1 cellular context compared by ENCODE assay signal in the genomic region with DNA sequence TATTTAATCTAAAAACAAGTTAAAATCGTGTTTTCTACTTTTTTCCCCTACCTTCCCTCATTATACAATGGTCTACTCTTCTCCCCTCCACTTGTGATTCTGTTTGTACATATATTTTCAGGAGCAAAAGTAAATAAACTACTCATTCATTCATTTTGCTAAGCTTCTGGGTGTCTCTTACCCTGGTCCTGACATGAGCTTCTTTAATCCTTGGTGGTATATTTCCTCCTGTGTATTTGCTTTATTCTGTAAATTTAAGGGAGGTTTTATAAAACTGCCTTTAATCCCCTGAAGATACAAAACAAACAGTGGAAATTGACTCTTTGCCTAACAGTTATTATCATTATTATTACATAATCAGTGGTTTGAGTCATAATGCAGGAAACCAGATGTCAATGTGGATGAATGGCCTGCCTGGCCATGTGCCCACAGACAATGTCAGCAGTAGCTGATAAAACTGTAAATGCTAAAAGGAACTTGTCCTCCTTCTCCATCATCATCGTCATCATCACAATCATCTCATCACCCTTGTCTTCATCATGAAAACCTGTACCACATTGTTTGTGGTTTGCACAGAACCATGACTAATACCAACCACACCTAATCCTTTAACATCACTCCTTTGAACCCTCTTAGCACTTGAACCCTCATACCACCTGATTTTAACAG.
TF ChIP-seq lines count a peak whose summit lies in the region.

No MANE protein-coding gene starts in this region.

TF ChIP-seq in HepG2, 621 proteins besides CTCF, POLR2A, EP300 and RAD21 (continued from another document and continues in another):
- TF ChIP-seq ZGPAT (CRISPR knock-in tag; IDR thresholded peaks at IDR 0.05), result 0 out of 2 replicates have a peak, but pooled peaks have one; percentile 19
- TF ChIP-seq TEAD3 (CRISPR knock-in tag; optimal IDR thresholded peaks at IDR 0.05; ENCODE audit: borderline replicate concordance), result no peak
- no peak for TF ChIP-seq NONO (IDR thresholded peaks at IDR 0.05)
- TF ChIP-seq NONO (CRISPR knock-in tag; conservative IDR thresholded peaks at IDR 0.05), result no peak
- no peak for TF ChIP-seq ATF4 (CRISPR knock-in tag; IDR thresholded peaks at IDR 0.05)
- TF ChIP-seq, protein P1, sequence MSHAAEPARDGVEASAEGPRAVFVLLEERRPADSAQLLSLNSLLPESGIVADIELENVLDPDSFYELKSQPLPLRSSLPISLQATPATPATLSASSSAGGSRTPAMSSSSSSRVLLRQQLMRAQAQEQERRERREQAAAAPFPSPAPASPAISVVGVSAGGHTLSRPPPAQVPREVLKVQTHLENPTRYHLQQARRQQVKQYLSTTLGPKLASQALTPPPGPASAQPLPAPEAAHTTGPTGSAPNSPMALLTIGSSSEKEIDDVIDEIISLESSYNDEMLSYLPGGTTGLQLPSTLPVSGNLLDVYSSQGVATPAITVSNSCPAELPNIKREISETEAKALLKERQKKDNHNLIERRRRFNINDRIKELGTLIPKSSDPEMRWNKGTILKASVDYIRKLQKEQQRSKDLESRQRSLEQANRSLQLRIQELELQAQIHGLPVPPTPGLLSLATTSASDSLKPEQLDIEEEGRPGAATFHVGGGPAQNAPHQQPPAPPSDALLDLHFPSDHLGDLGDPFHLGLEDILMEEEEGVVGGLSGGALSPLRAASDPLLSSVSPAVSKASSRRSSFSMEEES (CRISPR knock-in tag; IDR thresholded peaks at IDR 0.05), result no peak
- no peak for TF ChIP-seq CSRNP2 (CRISPR knock-in tag; conservative IDR thresholded peaks at IDR 0.05; ENCODE audit: low read depth)
- TF ChIP-seq ELF4 (CRISPR knock-in tag; IDR thresholded peaks at IDR 0.05; ENCODE audit: borderline replicate concordance), result no peak
- TF ChIP-seq, protein P2, sequence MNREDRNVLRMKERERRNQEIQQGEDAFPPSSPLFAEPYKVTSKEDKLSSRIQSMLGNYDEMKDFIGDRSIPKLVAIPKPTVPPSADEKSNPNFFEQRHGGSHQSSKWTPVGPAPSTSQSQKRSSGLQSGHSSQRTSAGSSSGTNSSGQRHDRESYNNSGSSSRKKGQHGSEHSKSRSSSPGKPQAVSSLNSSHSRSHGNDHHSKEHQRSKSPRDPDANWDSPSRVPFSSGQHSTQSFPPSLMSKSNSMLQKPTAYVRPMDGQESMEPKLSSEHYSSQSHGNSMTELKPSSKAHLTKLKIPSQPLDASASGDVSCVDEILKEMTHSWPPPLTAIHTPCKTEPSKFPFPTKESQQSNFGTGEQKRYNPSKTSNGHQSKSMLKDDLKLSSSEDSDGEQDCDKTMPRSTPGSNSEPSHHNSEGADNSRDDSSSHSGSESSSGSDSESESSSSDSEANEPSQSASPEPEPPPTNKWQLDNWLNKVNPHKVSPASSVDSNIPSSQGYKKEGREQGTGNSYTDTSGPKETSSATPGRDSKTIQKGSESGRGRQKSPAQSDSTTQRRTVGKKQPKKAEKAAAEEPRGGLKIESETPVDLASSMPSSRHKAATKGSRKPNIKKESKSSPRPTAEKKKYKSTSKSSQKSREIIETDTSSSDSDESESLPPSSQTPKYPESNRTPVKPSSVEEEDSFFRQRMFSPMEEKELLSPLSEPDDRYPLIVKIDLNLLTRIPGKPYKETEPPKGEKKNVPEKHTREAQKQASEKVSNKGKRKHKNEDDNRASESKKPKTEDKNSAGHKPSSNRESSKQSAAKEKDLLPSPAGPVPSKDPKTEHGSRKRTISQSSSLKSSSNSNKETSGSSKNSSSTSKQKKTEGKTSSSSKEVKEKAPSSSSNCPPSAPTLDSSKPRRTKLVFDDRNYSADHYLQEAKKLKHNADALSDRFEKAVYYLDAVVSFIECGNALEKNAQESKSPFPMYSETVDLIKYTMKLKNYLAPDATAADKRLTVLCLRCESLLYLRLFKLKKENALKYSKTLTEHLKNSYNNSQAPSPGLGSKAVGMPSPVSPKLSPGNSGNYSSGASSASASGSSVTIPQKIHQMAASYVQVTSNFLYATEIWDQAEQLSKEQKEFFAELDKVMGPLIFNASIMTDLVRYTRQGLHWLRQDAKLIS (CRISPR knock-in tag; IDR thresholded peaks at IDR 0.05), result no peak
- TF ChIP-seq SAP130 (CRISPR knock-in tag; IDR thresholded peaks at IDR 0.05; ENCODE audit: low read depth), result 0 out of 2 replicates have a peak, but pooled peaks have one; percentile 33
- TF ChIP-seq ZNF282 (IDR thresholded peaks at IDR 0.05; ENCODE audit: partially characterized antibody), result no peak
- TF ChIP-seq, protein P3, sequence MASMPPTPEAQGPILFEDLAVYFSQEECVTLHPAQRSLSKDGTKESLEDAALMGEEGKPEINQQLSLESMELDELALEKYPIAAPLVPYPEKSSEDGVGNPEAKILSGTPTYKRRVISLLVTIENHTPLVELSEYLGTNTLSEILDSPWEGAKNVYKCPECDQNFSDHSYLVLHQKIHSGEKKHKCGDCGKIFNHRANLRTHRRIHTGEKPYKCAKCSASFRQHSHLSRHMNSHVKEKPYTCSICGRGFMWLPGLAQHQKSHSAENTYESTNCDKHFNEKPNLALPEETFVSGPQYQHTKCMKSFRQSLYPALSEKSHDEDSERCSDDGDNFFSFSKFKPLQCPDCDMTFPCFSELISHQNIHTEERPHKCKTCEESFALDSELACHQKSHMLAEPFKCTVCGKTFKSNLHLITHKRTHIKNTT (CRISPR knock-in tag; IDR thresholded peaks at IDR 0.05), result no peak
- TF ChIP-seq DPF2 (CRISPR knock-in tag; IDR thresholded peaks at IDR 0.05; ENCODE audit: borderline replicate concordance, low read depth), result no peak
- no peak for TF ChIP-seq ZNF333 (CRISPR knock-in tag; IDR thresholded peaks at IDR 0.05; ENCODE audit: borderline replicate concordance)
- TF ChIP-seq SOX13 (IDR thresholded peaks at IDR 0.05), result no peak
- TF ChIP-seq SOX13 (CRISPR knock-in tag; conservative IDR thresholded peaks at IDR 0.05 in 1 of 2, IDR thresholded peaks at IDR 0.05 in 1 of 2), result 0 out of 4 replicates have a peak, but pooled peaks of 1 of the 2 experiments have one; percentile 21
- no peak for TF ChIP-seq ZNF557 (CRISPR knock-in tag; IDR thresholded peaks at IDR 0.05)
- TF ChIP-seq CREB1 (IDR thresholded peaks at IDR 0.05), result peak; percentile 75
- no peak for TF ChIP-seq CREB1 (CRISPR knock-in tag; IDR thresholded peaks at IDR 0.05)
- TF ChIP-seq MIXL1 (CRISPR knock-in tag; IDR thresholded peaks at IDR 0.05), result no peak
- no peak for TF ChIP-seq ZSCAN9 (CRISPR knock-in tag; IDR thresholded peaks at IDR 0.05; ENCODE audit: borderline replicate concordance)
- no peak for TF ChIP-seq ISL2 (CRISPR knock-in tag; IDR thresholded peaks at IDR 0.05)
- TF ChIP-seq ATM (IDR thresholded peaks at IDR 0.05; ENCODE audit: borderline replicate concordance), result no peak
- TF ChIP-seq PAWR (CRISPR knock-in tag; IDR thresholded peaks at IDR 0.05; ENCODE audit: borderline replicate concordance), result no peak
- TF ChIP-seq IKZF1 (IDR thresholded peaks at IDR 0.05), result no peak
- TF ChIP-seq SMYD3 (CRISPR knock-in tag; IDR thresholded peaks at IDR 0.05), result no peak
- no peak for TF ChIP-seq CC2D1A (CRISPR knock-in tag; IDR thresholded peaks at IDR 0.05)
- peak; percentile 13; the same call in 1 of the 2 replicates for TF ChIP-seq SOX5 (CRISPR knock-in tag; IDR thresholded peaks at IDR 0.05; ENCODE audit: borderline replicate concordance)
- TF ChIP-seq ZMYM2 (CRISPR knock-in tag; IDR thresholded peaks at IDR 0.05), result no peak
- TF ChIP-seq NFRKB (IDR thresholded peaks at IDR 0.05), result no peak
- no peak for TF ChIP-seq ATF1 (CRISPR knock-in tag; IDR thresholded peaks at IDR 0.05)
- TF ChIP-seq MAX (IDR thresholded peaks at IDR 0.05), result peak; percentile 19; the same call in 1 of the 2 replicates
- TF ChIP-seq, protein P4, sequence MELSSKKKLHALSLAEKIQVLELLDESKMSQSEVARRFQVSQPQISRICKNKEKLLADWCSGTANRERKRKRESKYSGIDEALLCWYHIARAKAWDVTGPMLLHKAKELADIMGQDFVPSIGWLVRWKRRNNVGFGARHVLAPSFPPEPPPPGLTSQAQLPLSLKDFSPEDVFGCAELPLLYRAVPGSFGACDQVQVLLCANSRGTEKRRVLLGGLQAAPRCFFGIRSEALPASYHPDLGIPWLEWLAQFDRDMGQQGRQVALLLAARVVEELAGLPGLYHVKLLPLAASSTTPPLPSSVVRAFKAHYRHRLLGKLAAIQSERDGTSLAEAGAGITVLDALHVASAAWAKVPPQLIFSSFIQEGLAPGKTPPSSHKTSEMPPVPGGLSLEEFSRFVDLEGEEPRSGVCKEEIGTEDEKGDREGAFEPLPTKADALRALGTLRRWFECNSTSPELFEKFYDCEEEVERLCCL (CRISPR knock-in tag; IDR thresholded peaks at IDR 0.05; ENCODE audit: borderline replicate concordance), result no peak
- no peak for TF ChIP-seq MAFG (CRISPR knock-in tag; IDR thresholded peaks at IDR 0.05)
- TF ChIP-seq NR2C2 (CRISPR knock-in tag; IDR thresholded peaks at IDR 0.05; ENCODE audit: borderline replicate concordance), result no peak
- no peak for TF ChIP-seq ZNF564 (CRISPR knock-in tag; IDR thresholded peaks at IDR 0.05)
- TF ChIP-seq ZFX (CRISPR knock-in tag; IDR thresholded peaks at IDR 0.05; ENCODE audit: low read depth), result no peak
- no peak for TF ChIP-seq ZNF556 (CRISPR knock-in tag; IDR thresholded peaks at IDR 0.05; ENCODE audit: borderline replicate concordance)
- no peak for TF ChIP-seq IRF2 (CRISPR knock-in tag; IDR thresholded peaks at IDR 0.05)
- no peak for TF ChIP-seq MTA1 (CRISPR knock-in tag; IDR thresholded peaks at IDR 0.05; ENCODE audit: borderline replicate concordance)
- TF ChIP-seq NFE2L2 (IDR thresholded peaks at IDR 0.05; ENCODE audit: low read length), result no peak
- TF ChIP-seq RARA (CRISPR knock-in tag; IDR thresholded peaks at IDR 0.05), result 0 out of 2 replicates have a peak, but pooled peaks have one; percentile 21
- TF ChIP-seq ZNF746 (CRISPR knock-in tag; IDR thresholded peaks at IDR 0.05), result no peak
- no peak for TF ChIP-seq HOXA9 (CRISPR knock-in tag; IDR thresholded peaks at IDR 0.05; ENCODE audit: borderline replicate concordance)
- no peak for TF ChIP-seq ARHGAP35 (CRISPR knock-in tag; IDR thresholded peaks at IDR 0.05; ENCODE audit: borderline replicate concordance)
- TF ChIP-seq HDAC2 (CRISPR knock-in tag; IDR thresholded peaks at IDR 0.05), result 0 out of 2 replicates have a peak, but pooled peaks have one; percentile 15
- TF ChIP-seq, protein P5, sequence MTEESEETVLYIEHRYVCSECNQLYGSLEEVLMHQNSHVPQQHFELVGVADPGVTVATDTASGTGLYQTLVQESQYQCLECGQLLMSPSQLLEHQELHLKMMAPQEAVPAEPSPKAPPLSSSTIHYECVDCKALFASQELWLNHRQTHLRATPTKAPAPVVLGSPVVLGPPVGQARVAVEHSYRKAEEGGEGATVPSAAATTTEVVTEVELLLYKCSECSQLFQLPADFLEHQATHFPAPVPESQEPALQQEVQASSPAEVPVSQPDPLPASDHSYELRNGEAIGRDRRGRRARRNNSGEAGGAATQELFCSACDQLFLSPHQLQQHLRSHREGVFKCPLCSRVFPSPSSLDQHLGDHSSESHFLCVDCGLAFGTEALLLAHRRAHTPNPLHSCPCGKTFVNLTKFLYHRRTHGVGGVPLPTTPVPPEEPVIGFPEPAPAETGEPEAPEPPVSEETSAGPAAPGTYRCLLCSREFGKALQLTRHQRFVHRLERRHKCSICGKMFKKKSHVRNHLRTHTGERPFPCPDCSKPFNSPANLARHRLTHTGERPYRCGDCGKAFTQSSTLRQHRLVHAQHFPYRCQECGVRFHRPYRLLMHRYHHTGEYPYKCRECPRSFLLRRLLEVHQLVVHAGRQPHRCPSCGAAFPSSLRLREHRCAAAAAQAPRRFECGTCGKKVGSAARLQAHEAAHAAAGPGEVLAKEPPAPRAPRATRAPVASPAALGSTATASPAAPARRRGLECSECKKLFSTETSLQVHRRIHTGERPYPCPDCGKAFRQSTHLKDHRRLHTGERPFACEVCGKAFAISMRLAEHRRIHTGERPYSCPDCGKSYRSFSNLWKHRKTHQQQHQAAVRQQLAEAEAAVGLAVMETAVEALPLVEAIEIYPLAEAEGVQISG (CRISPR knock-in tag; IDR thresholded peaks at IDR 0.05), result no peak
- no peak for TF ChIP-seq FOXJ3 (CRISPR knock-in tag; IDR thresholded peaks at IDR 0.05; ENCODE audit: borderline replicate concordance)
- TF ChIP-seq ZNF460 (CRISPR knock-in tag; IDR thresholded peaks at IDR 0.05; ENCODE audit: borderline replicate concordance), result no peak
- no peak for TF ChIP-seq STAT5B (CRISPR knock-in tag; IDR thresholded peaks at IDR 0.05)
- TF ChIP-seq POLR2G (IDR thresholded peaks at IDR 0.05; ENCODE audit: low read depth, low read length), result no peak
